ENCODE assay signal across 2 cellular contexts in genomic region chr11:86735462-86736302, GRCh38.
TF ChIP-seq lines count a peak whose summit lies in the region.

No MANE protein-coding gene starts in this region.

TF ChIP-seq in A549, 52 proteins besides CTCF, POLR2A, EP300 and RAD21 (continued from another document):
- TF ChIP-seq FOSL2 (IDR thresholded peaks at IDR 0.05) (peak; percentile 60), FOSL2 (CRISPR knock-in tag; IDR thresholded peaks at IDR 0.05) (peak; percentile 89), CBX2 (IDR thresholded peaks at IDR 0.05; ENCODE audit: borderline replicate concordance, low read depth) (no peak), POLR2AphosphoS2 (conservative IDR thresholded peaks at IDR 0.05; ENCODE audit: low read length) (no peak), GATA3 (IDR thresholded peaks at IDR 0.05; ENCODE audit: borderline replicate concordance) (peak; percentile 99), KDM5A (IDR thresholded peaks at IDR 0.05) (no peak), MYC (IDR thresholded peaks at IDR 0.05; ENCODE audit: borderline replicate concordance, low read length) (no peak), JUNB (IDR thresholded peaks at IDR 0.05) (peak; percentile 96), KDM1A (IDR thresholded peaks at IDR 0.05; ENCODE audit: low read depth) (no peak), HEYL (CRISPR knock-in tag; IDR thresholded peaks at IDR 0.05) (no peak; the same call in 1 of the 2 replicates), HDAC2 (IDR thresholded peaks at IDR 0.05) (no peak), HMGXB4 (CRISPR knock-in tag; IDR thresholded peaks at IDR 0.05; ENCODE audit: borderline replicate concordance) (peak; percentile 18; the same call in 1 of the 2 replicates), ZSCAN20 (CRISPR knock-in tag; IDR thresholded peaks at IDR 0.05) (peak; percentile 31; the same call in 1 of the 2 replicates), USF2 (IDR thresholded peaks at IDR 0.05) (no peak), CHD4 (IDR thresholded peaks at IDR 0.05; ENCODE audit: borderline replicate concordance) (no peak), NFE2L2 (conservative IDR thresholded peaks at IDR 0.05; ENCODE audit: low read length) (no peak)
- TF ChIP-seq, protein P1, sequence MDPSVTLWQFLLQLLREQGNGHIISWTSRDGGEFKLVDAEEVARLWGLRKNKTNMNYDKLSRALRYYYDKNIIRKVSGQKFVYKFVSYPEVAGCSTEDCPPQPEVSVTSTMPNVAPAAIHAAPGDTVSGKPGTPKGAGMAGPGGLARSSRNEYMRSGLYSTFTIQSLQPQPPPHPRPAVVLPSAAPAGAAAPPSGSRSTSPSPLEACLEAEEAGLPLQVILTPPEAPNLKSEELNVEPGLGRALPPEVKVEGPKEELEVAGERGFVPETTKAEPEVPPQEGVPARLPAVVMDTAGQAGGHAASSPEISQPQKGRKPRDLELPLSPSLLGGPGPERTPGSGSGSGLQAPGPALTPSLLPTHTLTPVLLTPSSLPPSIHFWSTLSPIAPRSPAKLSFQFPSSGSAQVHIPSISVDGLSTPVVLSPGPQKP (IDR thresholded peaks at IDR 0.05; ENCODE audit: low read depth, low read length): no peak
- TF ChIP-seq, protein P2, sequence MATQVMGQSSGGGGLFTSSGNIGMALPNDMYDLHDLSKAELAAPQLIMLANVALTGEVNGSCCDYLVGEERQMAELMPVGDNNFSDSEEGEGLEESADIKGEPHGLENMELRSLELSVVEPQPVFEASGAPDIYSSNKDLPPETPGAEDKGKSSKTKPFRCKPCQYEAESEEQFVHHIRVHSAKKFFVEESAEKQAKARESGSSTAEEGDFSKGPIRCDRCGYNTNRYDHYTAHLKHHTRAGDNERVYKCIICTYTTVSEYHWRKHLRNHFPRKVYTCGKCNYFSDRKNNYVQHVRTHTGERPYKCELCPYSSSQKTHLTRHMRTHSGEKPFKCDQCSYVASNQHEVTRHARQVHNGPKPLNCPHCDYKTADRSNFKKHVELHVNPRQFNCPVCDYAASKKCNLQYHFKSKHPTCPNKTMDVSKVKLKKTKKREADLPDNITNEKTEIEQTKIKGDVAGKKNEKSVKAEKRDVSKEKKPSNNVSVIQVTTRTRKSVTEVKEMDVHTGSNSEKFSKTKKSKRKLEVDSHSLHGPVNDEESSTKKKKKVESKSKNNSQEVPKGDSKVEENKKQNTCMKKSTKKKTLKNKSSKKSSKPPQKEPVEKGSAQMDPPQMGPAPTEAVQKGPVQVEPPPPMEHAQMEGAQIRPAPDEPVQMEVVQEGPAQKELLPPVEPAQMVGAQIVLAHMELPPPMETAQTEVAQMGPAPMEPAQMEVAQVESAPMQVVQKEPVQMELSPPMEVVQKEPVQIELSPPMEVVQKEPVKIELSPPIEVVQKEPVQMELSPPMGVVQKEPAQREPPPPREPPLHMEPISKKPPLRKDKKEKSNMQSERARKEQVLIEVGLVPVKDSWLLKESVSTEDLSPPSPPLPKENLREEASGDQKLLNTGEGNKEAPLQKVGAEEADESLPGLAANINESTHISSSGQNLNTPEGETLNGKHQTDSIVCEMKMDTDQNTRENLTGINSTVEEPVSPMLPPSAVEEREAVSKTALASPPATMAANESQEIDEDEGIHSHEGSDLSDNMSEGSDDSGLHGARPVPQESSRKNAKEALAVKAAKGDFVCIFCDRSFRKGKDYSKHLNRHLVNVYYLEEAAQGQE (IDR thresholded peaks at IDR 0.05): no peak
- TF ChIP-seq, protein P3, sequence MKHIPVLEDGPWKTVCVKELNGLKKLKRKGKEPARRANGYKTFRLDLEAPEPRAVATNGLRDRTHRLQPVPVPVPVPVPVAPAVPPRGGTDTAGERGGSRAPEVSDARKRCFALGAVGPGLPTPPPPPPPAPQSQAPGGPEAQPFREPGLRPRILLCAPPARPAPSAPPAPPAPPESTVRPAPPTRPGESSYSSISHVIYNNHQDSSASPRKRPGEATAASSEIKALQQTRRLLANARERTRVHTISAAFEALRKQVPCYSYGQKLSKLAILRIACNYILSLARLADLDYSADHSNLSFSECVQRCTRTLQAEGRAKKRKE (CRISPR knock-in tag; IDR thresholded peaks at IDR 0.05; ENCODE audit: low read depth): peak; percentile 84
- TF ChIP-seq, protein P4, sequence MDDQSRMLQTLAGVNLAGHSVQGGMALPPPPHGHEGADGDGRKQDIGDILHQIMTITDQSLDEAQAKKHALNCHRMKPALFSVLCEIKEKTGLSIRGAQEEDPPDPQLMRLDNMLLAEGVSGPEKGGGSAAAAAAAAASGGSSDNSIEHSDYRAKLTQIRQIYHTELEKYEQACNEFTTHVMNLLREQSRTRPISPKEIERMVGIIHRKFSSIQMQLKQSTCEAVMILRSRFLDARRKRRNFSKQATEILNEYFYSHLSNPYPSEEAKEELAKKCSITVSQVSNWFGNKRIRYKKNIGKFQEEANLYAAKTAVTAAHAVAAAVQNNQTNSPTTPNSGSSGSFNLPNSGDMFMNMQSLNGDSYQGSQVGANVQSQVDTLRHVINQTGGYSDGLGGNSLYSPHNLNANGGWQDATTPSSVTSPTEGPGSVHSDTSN (IDR thresholded peaks at IDR 0.05): peak; percentile 83; the same call in 1 of the 2 replicates

TF ChIP-seq in HEK293, 187 proteins besides CTCF, POLR2A, EP300 and RAD21 (continued from another document):
- no peak for TF ChIP-seq ZNF629 (tag by site-specific recombination; IDR thresholded peaks at IDR 0.05)
- TF ChIP-seq ZNF664 (tag by site-specific recombination; IDR thresholded peaks at IDR 0.05): no peak
